Comparison of ENCODE assay signal across 1 cellular context in the genomic region with DNA sequence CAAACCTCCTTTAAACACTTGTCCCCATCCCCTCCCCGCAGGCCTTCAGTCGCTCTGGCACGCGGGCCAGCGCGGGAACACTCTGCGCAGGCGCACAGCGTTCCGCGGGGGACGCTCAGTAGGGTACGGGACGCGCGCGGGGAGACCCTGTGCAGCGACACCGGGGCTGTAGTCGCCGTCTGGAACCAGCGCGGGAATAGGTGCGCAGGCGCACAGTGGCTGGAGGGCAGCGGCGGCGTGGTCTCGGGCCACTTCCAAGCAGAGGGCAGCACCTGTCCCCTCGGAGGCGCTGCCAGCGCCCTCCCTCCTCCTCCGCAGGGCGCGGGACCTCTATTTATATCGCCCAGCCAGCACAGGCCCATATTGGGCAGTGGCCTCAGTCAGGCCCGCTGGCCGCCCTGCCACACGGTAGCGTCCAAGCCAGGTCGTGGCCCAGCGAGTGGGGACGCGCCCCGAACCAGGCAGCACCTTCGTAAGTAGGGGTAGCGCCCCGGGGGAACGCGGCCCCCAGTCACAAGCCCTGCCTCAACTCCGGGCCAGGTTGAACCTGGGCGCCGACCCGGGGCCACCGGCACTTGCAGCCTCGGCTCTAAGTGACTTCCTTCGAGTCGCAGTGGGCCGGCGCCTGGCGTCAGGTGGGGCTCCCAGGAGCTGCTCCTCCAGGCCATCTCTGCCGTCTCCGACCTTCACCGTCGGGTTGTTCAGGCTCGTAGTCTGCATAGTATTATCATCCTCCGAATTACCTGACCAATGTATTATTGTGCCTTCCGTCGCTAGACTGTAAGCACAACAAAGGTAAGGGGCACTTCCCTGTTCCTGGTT.
A peak's percentile ranks its signal among the peaks of the same experiment; 100 is the strongest.
TF ChIP-seq lines count a peak whose summit lies in the region.

A gene with protein sequence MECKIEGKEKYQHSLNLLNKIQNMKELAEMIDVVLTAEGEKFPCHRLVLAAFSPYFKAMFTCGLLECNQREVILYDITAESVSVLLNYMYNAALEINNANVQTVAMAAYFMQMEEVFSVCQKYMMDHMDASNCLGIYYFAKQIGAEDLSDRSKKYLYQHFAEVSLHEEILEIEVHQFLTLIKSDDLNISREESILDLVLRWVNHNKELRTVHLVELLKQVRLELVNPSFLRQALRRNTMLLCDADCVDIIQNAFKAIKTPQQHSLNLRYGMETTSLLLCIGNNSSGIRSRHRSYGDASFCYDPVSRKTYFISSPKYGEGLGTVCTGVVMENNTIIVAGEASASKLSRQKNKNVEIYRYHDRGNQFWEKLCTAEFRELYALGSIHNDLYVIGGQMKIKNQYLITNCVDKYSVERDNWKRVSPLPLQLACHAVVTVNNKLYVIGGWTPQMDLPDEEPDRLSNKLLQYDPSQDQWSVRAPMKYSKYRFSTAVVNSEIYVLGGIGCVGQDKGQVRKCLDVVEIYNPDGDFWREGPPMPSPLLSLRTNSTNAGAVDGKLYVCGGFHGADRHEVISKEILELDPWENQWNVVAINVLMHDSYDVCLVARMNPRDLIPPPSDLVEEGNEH (plus strand): TSS at position 118 of the 822 bp plus-strand sequence. CDS start 7,830 bp downstream, outside the sequence.

TF ChIP-seq in endothelial cell of umbilical vein, 7 proteins besides CTCF, POLR2A, EP300 and RAD21:
- TF ChIP-seq, protein P1, sequence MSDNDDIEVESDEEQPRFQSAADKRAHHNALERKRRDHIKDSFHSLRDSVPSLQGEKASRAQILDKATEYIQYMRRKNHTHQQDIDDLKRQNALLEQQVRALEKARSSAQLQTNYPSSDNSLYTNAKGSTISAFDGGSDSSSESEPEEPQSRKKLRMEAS (IDR thresholded peaks at IDR 0.05; ENCODE audit: insufficient read depth, insufficient read length), result no peak
- TF ChIP-seq EZH2 (IDR thresholded peaks at IDR 0.05; ENCODE audit: borderline replicate concordance, low read depth, low read length, severe bottlenecking), result peak; percentile 58
